Comparison of ENCODE assay signal across 18 cellular contexts in the genomic region with DNA sequence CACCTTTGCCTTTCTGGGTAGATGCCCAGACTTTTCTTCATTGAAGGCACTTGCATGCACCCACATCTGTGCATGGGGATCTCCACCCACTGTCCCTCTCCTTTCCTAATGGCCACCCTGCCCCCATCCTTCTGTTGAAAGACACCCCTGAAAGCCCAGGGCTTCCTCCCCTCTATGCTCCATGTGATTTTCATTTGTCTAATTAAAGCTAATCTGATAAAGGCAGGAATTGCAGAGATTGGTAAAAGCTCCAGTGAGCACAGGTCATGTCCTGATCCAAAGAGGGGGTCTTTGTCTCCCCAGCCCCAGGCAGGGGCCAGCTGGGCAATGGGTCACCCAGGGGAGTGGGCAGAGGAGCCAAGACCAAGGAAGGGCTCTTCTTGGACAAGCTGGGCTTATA.
A peak's percentile ranks its signal among the peaks of the same experiment; 100 is the strongest.
DNase-seq lines count a peak whose midpoint lies in the region; ATAC-seq and TF ChIP-seq lines count a peak whose summit lies in the region.
"Had no signal": no experiment of that assay in that cellular context is flagged by ENCODE, and none has a peak within 500 bp of the region (broad histone marks: within the 10 kb centered on the region; RNA-seq: fewer than 3 reads in every experiment).

No MANE protein-coding gene starts in this region.

- no peak overlapping the region for H3K4me3 Mint-ChIP-seq in MCF 10A (ENCODE audit: unreplicated experiment)
- H3K4me3 Mint-ChIP-seq: B cell; CD4-positive, alpha-beta T cell; CD8-positive, alpha-beta T cell had no signal

- intact Hi-C loops in MCF 10A (cut with micrococcal nuclease), result no loop called here

- DNase-seq in activated CD8-positive, alpha-beta memory T cell treated with anti-CD3 and anti-CD28 coated beads for 24 hours, result peak; percentile 1
- no peak for DNase-seq in activated CD8-positive, alpha-beta memory T cell treated with anti-CD3 and anti-CD28 coated beads, Interleukin-2, amount 50 U/mL, for 48 hours
- DNase-seq in coronary artery (ENCODE audit: low spot score), result peak; percentile 28
- DNase-seq in islet precursor cell, result peak; percentile 35
- DNase-seq in MCF 10A (ENCODE audit: unreplicated experiment), result no peak
- DNase-seq: AML-193; Caco-2; Calu3; CD4-positive, alpha-beta T cell; CD8-positive, alpha-beta T cell; DMS79 treated with DMSO at 0.1 percent for 48 hours; GF-D8 had no signal

- no peaks in the 10 kb centered on the region for H3K4me1 Mint-ChIP-seq in MCF 10A (ENCODE audit: insufficient read depth, unreplicated experiment)
- H3K4me1 Mint-ChIP-seq: B cell had no signal

- H3K27me3 Mint-ChIP-seq in MCF 10A (ENCODE audit: insufficient read depth, unreplicated experiment), result no peaks in the 10 kb centered on the region
- H3K27me3 Mint-ChIP-seq: CD4-positive, alpha-beta T cell had no signal

- no peak overlapping the region for H3K27ac ChIP-seq in coronary artery
- H3K27ac ChIP-seq: 22Rv1; A549; BLaER1 treated with 17β-estradiol and CSF1 and Interleukin-3, amounts not matched to agents 10 nM and 100 nM; C4-2B had no signal

- POLR2A ChIA-PET in MCF 10A (lab: Yijun Ruan, JAX), result no interaction called here

- H3K9me3 Mint-ChIP-seq in MCF 10A (ENCODE audit: unreplicated experiment), result no peaks in the 10 kb centered on the region
- H3K9me3 Mint-ChIP-seq: CD4-positive, alpha-beta T cell; CD8-positive, alpha-beta T cell had no signal

- no peaks in the 10 kb centered on the region for H3K36me3 Mint-ChIP-seq in MCF 10A (ENCODE audit: insufficient read depth, unreplicated experiment)
- H3K36me3 Mint-ChIP-seq: CD8-positive, alpha-beta T cell had no signal

- TF ChIP-seq CTCF in coronary artery (IDR thresholded peaks at IDR 0.05) (no peak), MCF 10A (IDR thresholded peaks at IDR 0.05; ENCODE audit: unreplicated experiment) (no peak)

- BruUV-seq in MCF 10A (replicated peaks; lab: Mats Ljungman, UMichigan), result no TSS peak

- CTCF ChIA-PET in MCF 10A (lab: Yijun Ruan, JAX), result interaction anchor here (0.6 kb wide), 1 partner anchor 67 kb away, joined by 3 read pairs; no protein-coding TSS in a partner anchor

- H3K4me3 ChIP-seq in coronary artery, result no peak overlapping the region
- H3K4me3 ChIP-seq: A549; BLaER1 treated with 17β-estradiol and CSF1 and Interleukin-3, amounts not matched to agents 10 nM and 100 nM had no signal

- ATAC-seq in GM21786 (IDR thresholded peaks at IDR 0.05; ENCODE audit: unreplicated experiment), result no peak
- ATAC-seq: CD8-positive, alpha-beta T cell had no signal

- H3K27ac Mint-ChIP-seq in MCF 10A (ENCODE audit: low read depth, unreplicated experiment), result no peak overlapping the region
- H3K27ac Mint-ChIP-seq: B cell; CD4-positive, alpha-beta T cell; CD8-positive, alpha-beta T cell had no signal

Comparison
In these comparisons a context has a peak if more than half of its experiments do, and no peak if none do; other contexts are left out.
1. DNase-seq: peak in activated CD8-positive, alpha-beta memory T cell treated with anti-CD3 and anti-CD28 coated beads for 24 hours (single experiment), coronary artery (single experiment) and islet precursor cell (single experiment); none in activated CD8-positive, alpha-beta memory T cell treated with anti-CD3 and anti-CD28 coated beads, Interleukin-2, amount 50 U/mL, for 48 hours (single experiment) and MCF 10A (single experiment).